10 cellular contexts compared by ENCODE assay signal in genomic region chr1:226457307-226457712, GRCh38. TPM values are rescaled to one million over a fixed set of nuclear protein-coding genes. Genes with fewer than 3 reads are reported as not detected.
DNase-seq lines count a peak whose midpoint lies in the region; ATAC-seq and TF ChIP-seq lines count a peak whose summit lies in the region.
"Had no signal": no experiment of that assay in that cellular context is flagged by ENCODE, and none has a peak within 500 bp of the region (broad histone marks: within the 10 kb centered on the region; RNA-seq: fewer than 3 reads in every experiment).

No MANE protein-coding gene starts in this region.

- H3K9me3 ChIP-seq in upper lobe of right lung: no peaks in the 10 kb centered on the region

- peaks cover 4% of the 10 kb centered on the region for H3K27me3 ChIP-seq in upper lobe of right lung
- H3K27me3 ChIP-seq: esophagus muscularis mucosa, SJCRH30 had no signal

- H3K4me1 ChIP-seq in upper lobe of right lung: no peaks in the 10 kb centered on the region
- H3K4me1 ChIP-seq: esophagus muscularis mucosa, SJCRH30 had no signal

- intact Hi-C loops in upper lobe of right lung (cut with DNase I): no loop called here

- TF ChIP-seq CTCF in upper lobe of right lung (IDR thresholded peaks at IDR 0.05): peak; percentile 21

- no peak overlapping the region for H3K4me3 ChIP-seq in upper lobe of right lung
- H3K4me3 ChIP-seq: esophagus muscularis mucosa, SJCRH30 had no signal

- H3K27ac ChIP-seq in upper lobe of right lung: no peak overlapping the region
- H3K27ac ChIP-seq: esophagus muscularis mucosa, SJCRH30 had no signal

- DNase-seq in activated T-cell treated with anti-CD3 and anti-CD28 coated beads for 1 hour (ENCODE audit: low read depth) (peak; percentile 28), activated T-cell treated with anti-CD3 and anti-CD28 coated beads for 4 hours (no peak), iPS-NIHi7 (ENCODE audit: extremely low spot score) (peak; percentile 77), upper lobe of right lung (no peak), GM03348 (ENCODE audit: low spot score) (no peak)
- DNase-seq in activated T-cell treated with anti-CD3 and anti-CD28 coated beads, Interleukin-2, amount 50 U/mL, for 1 hour: peak; percentile 53
- DNase-seq: SJCRH30 had no signal

- ATAC-seq in upper lobe of right lung (peak; percentile 39), GM19324 (IDR thresholded peaks at IDR 0.05; ENCODE audit: low FRiP score, unreplicated experiment) (no peak), HG02678 (IDR thresholded peaks at IDR 0.05; ENCODE audit: unreplicated experiment) (no peak)

- H3K36me3 ChIP-seq in upper lobe of right lung: no peaks in the 10 kb centered on the region
- H3K36me3 ChIP-seq: esophagus muscularis mucosa, SJCRH30 had no signal

RNA-seq across cellular contexts. Expression of gene PARP1, which starts 49.4 kb away (rescaled TPM):
- 64.6 TPM for total RNA-seq in upper lobe of right lung

Comparison
In these comparisons a context has a peak if more than half of its experiments do, and no peak if none do; other contexts are left out.
1. DNase-seq: peak in activated T-cell treated with anti-CD3 and anti-CD28 coated beads for 1 hour (single experiment), activated T-cell treated with anti-CD3 and anti-CD28 coated beads, Interleukin-2, amount 50 U/mL, for 1 hour (single experiment) and iPS-NIHi7 (single experiment); none in activated T-cell treated with anti-CD3 and anti-CD28 coated beads for 4 hours (single experiment), upper lobe of right lung (single experiment) and GM03348 (single experiment).